Comparison of ENCODE assay signal across 25 cellular contexts in the genomic region with DNA sequence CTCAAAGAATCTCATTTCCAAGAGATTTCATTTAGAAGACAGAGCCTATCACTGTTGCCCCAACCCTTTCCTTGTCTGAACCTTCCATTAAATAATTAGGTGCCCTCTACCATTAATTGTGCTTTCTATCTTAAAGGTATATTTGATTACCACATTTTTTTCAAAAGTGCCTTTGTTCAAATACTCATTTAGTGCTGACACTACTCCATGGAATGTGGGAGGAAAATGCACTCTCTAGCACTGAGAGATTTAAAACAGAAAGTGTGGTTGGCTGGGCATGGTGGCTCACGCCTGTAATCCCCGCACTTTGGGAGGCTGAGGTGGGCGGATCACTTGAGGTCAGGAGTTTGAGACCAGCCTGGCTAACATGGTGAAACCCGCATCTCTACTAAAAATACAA.
A peak's percentile ranks its signal among the peaks of the same experiment; 100 is the strongest.
DNase-seq lines count a peak whose midpoint lies in the region; ATAC-seq and TF ChIP-seq lines count a peak whose summit lies in the region.
"Had no signal": no experiment of that assay in that cellular context is flagged by ENCODE, and none has a peak within 500 bp of the region (broad histone marks: within the 10 kb centered on the region; RNA-seq: fewer than 3 reads in every experiment).

No MANE protein-coding gene starts in this region.

- intact Hi-C loops in left lung (cut with DNase I) (no loop called here), Right ventricle myocardium inferior (cut with DNase I) (no loop called here)

- no peaks in the 10 kb centered on the region for H3K36me3 ChIP-seq in left lung
- H3K36me3 ChIP-seq: SJSA1 had no signal

- no peaks in the 10 kb centered on the region for H3K4me1 Mint-ChIP-seq in T-helper 17 cell
- H3K4me1 Mint-ChIP-seq: CD4-positive, alpha-beta memory T cell had no signal

- H3K27ac Mint-ChIP-seq in T-helper 17 cell = no peak overlapping the region
- H3K27ac Mint-ChIP-seq: CD4-positive, alpha-beta memory T cell had no signal

- no peaks in the 10 kb centered on the region for H3K27me3 Mint-ChIP-seq in T-helper 17 cell
- H3K27me3 Mint-ChIP-seq: CD4-positive, alpha-beta memory T cell had no signal

- no peaks in the 10 kb centered on the region for H3K4me1 ChIP-seq in left lung

- no peaks in the 10 kb centered on the region for H3K36me3 Mint-ChIP-seq in T-helper 17 cell (ENCODE audit: low read depth)
- H3K36me3 Mint-ChIP-seq: CD4-positive, alpha-beta memory T cell had no signal

- TF ChIP-seq CTCF in left lung (IDR thresholded peaks at IDR 0.05) = no peak

- H3K4me3 ChIP-seq in left lung = no peak overlapping the region
- H3K4me3 ChIP-seq: A549, PC-9, SJSA1 had no signal

- no peaks in the 10 kb centered on the region for H3K27me3 ChIP-seq in left lung
- H3K27me3 ChIP-seq: SJSA1 had no signal

- H3K27ac ChIP-seq in left lung = no peak overlapping the region
- H3K27ac ChIP-seq: A549, PC-9 had no signal

- peak; percentile 12 for DNase-seq in EL
- DNase-seq in HCEC 1CT = peak; percentile 8
- DNase-seq in astrocyte of the hippocampus (ENCODE audit: low read depth, low spot score) = peak; percentile 31
- DNase-seq in left lung = no peak
- DNase-seq in T-helper 17 cell = no peak
- DNase-seq in HPDE6-E6E7 (ENCODE audit: extremely low spot score) = no peak
- no peak for DNase-seq in Right ventricle myocardium inferior (ENCODE audit: missing footprints)
- DNase-seq: C1 segment of cervical spinal cord; CD4-positive, alpha-beta memory T cell; COR-L47; DMS53; GDM1; NCI-H1092 treated with DMSO at 0.1 percent for 48 hours; NCI-H146; NCI-H1930; NCI-H446; NCI-H526; NCI-H82; NK-92 treated with Interleukin-12 subunit alpha and Interleukin-12 subunit beta, amount 100 ng/mL, for 24 hours; PC-9; Right ventricle myocardium superior; T-helper 1 cell had no signal

- H3K4me3 Mint-ChIP-seq in T-helper 17 cell = no peak overlapping the region
- H3K4me3 Mint-ChIP-seq: CD4-positive, alpha-beta memory T cell had no signal

- ATAC-seq in left lung (peak; percentile 40), HG02973 (IDR thresholded peaks at IDR 0.05; ENCODE audit: unreplicated experiment) (no peak), T-helper 17 cell (no peak), Right ventricle myocardium inferior (no peak)
- ATAC-seq: A549 had no signal

- H3K9me3 ChIP-seq in left lung = no peaks in the 10 kb centered on the region
- no peaks in the 10 kb centered on the region for H3K9me3 ChIP-seq in T-helper 17 cell (ENCODE audit: control insufficient read depth, low read length, poor library complexity, severe bottlenecking)
- H3K9me3 ChIP-seq: A549, SJSA1 had no signal

Comparison
In these comparisons a context has a peak if more than half of its experiments do, and no peak if none do; other contexts are left out.
1. DNase-seq: peak in EL (single experiment), HCEC 1CT (single experiment) and astrocyte of the hippocampus (single experiment); none in left lung (0 of 2), T-helper 17 cell (0 of 3), HPDE6-E6E7 (single experiment) and Right ventricle myocardium inferior (single experiment).